In genomic region chr11:112255075-112255739, GRCh38 we compare ENCODE assay signal across 12 cellular contexts. TPM values are rescaled to one million over a fixed set of nuclear protein-coding genes. Genes with fewer than 3 reads are reported as not detected.
A peak's percentile ranks its signal among the peaks of the same experiment; 100 is the strongest.
DNase-seq lines count a peak whose midpoint lies in the region; ATAC-seq and TF ChIP-seq lines count a peak whose summit lies in the region.
"Had no signal": no experiment of that assay in that cellular context is flagged by ENCODE, and none has a peak within 500 bp of the region (broad histone marks: within the 10 kb centered on the region; RNA-seq: fewer than 3 reads in every experiment).

No MANE protein-coding gene starts in this region.

- H3K4me3 ChIP-seq in left ventricle myocardium inferior: no peak overlapping the region
- no peak overlapping the region for H3K4me3 ChIP-seq in fibroblast of the aortic adventitia (ENCODE audit: low read depth, low read length)

- no peak overlapping the region for H3K27ac Mint-ChIP-seq in CD14-positive monocyte
- H3K27ac Mint-ChIP-seq: activated CD4-positive, alpha-beta T cell treated with anti-CD3 and anti-CD28 coated beads, Interleukin-2, amount 10 ng/mL, durations not matched to agents 7 days and 5 days had no signal

- no peak overlapping the region for H3K4me3 Mint-ChIP-seq in CD14-positive monocyte
- H3K4me3 Mint-ChIP-seq: activated CD4-positive, alpha-beta T cell treated with anti-CD3 and anti-CD28 coated beads, Interleukin-2, amount 10 ng/mL, durations not matched to agents 7 days and 5 days had no signal

- no peaks in the 10 kb centered on the region for H3K4me1 Mint-ChIP-seq in CD14-positive monocyte
- H3K4me1 Mint-ChIP-seq: activated CD4-positive, alpha-beta T cell treated with anti-CD3 and anti-CD28 coated beads, Interleukin-2, amount 10 ng/mL, durations not matched to agents 7 days and 5 days had no signal

- H3K4me1 ChIP-seq in left ventricle myocardium inferior: no peaks in the 10 kb centered on the region

- no peaks in the 10 kb centered on the region for H3K9me3 ChIP-seq in left ventricle myocardium inferior (replicated peaks)

- intact Hi-C loops in Right ventricle myocardium superior (cut with DNase I): no loop called here
- intact Hi-C loops in left ventricle myocardium inferior (cut with micrococcal nuclease): no loop called here
- intact Hi-C loops in CD14-positive monocyte (cut with micrococcal nuclease): no loop called here

- no peaks in the 10 kb centered on the region for H3K27me3 ChIP-seq in left ventricle myocardium inferior (ENCODE audit: low read depth)

- no peaks in the 10 kb centered on the region for H3K36me3 Mint-ChIP-seq in CD14-positive monocyte

- no peaks in the 10 kb centered on the region for H3K9me3 Mint-ChIP-seq in CD14-positive monocyte
- H3K9me3 Mint-ChIP-seq: activated CD4-positive, alpha-beta T cell treated with anti-CD3 and anti-CD28 coated beads, Interleukin-2, amount 10 ng/mL, durations not matched to agents 7 days and 5 days had no signal

- H3K36me3 ChIP-seq in left ventricle myocardium inferior: no peaks in the 10 kb centered on the region

- TF ChIP-seq CTCF in left ventricle myocardium inferior (IDR thresholded peaks at IDR 0.05; ENCODE audit: borderline replicate concordance) (no peak), fibroblast of the aortic adventitia (IDR thresholded peaks at IDR 0.05; ENCODE audit: insufficient read depth, low read length) (no peak), CD14-positive monocyte (IDR thresholded peaks at IDR 0.05) (no peak)

- H3K27ac ChIP-seq in left ventricle myocardium inferior (replicated peaks): no peak overlapping the region

- in situ Hi-C loops in SK-MEL-5 (cut with HindIII; ENCODE audit: low pct_unique_long_range_greater_than_20kb, low sequenced_read_pairs): no loop called here

- ATAC-seq in Right ventricle myocardium superior (ENCODE audit: poor library complexity) (peak; percentile 34), HG02571 (IDR thresholded peaks at IDR 0.05; ENCODE audit: unreplicated experiment) (no peak), GM18873 (IDR thresholded peaks at IDR 0.05; ENCODE audit: low FRiP score, unreplicated experiment) (no peak)

- DNase-seq in Right ventricle myocardium superior (no peak), left ventricle myocardium inferior (no peak), SK-MEL-5 (ENCODE audit: low read depth, low spot score) (peak; percentile 36), fibroblast of the aortic adventitia (ENCODE audit: low read depth) (peak; percentile 73), stromal cell of bone marrow (ENCODE audit: low read depth) (peak; percentile 86), CD14-positive monocyte (ENCODE audit: low spot score) (no peak)
- DNase-seq: activated CD4-positive, alpha-beta T cell treated with anti-CD3 and anti-CD28 coated beads, Interleukin-2, amount 10 ng/mL, durations not matched to agents 7 days and 5 days; cortex of kidney; mesendoderm; NCI-H524 treated with DMSO at 0.1 percent for 48 hours had no signal

- H3K27me3 Mint-ChIP-seq in CD14-positive monocyte (ENCODE audit: low read depth in 3 of 3): no peaks in the 10 kb centered on the region
- H3K27me3 Mint-ChIP-seq: activated CD4-positive, alpha-beta T cell treated with anti-CD3 and anti-CD28 coated beads, Interleukin-2, amount 10 ng/mL, durations not matched to agents 7 days and 5 days had no signal

RNA-seq across cellular contexts. Expression of gene PLET1, which starts 5.5 kb away (rescaled TPM):
- total RNA-seq in Right ventricle myocardium superior: not detected
- total RNA-seq in left ventricle myocardium inferior: not detected
- total RNA-seq in SK-MEL-5 (2014; rRNA removed; shearing (Covaris generic)): not detected in 2 replicates
- polyA plus RNA-seq in SK-MEL-5 (2015; cell fraction: cytosol; rRNA removed): not detected in 2 replicates
- polyA plus RNA-seq in SK-MEL-5 (2015; cell fraction: nucleus; rRNA removed): not detected in 2 replicates
- total RNA-seq in fibroblast of the aortic adventitia (ENCODE audit: low replicate concordance): not detected in 2 replicates
- not detected for polyA plus RNA-seq in CD14-positive monocyte
- total RNA-seq: activated CD4-positive, alpha-beta T cell treated with anti-CD3 and anti-CD28 coated beads, Interleukin-2, amount 10 ng/mL, durations not matched to agents 7 days and 5 days had no signal

RNA-seq across cellular contexts. Expression of gene PTS, which starts 29.0 kb away (rescaled TPM):
- 28.7 TPM for total RNA-seq in Right ventricle myocardium superior
- total RNA-seq in left ventricle myocardium inferior: 27.0 TPM
- total RNA-seq in SK-MEL-5 (2014; rRNA removed; shearing (Covaris generic)): 46.1 and 59.4 TPM in 2 replicates
- polyA plus RNA-seq in SK-MEL-5 (2015; cell fraction: cytosol; rRNA removed): 20.6 and 29.4 TPM in 2 replicates
- polyA plus RNA-seq in SK-MEL-5 (2015; cell fraction: nucleus; rRNA removed): 26.5 and 58.1 TPM in 2 replicates
- 19.7 and 52.2 TPM in 2 replicates for total RNA-seq in fibroblast of the aortic adventitia (ENCODE audit: low replicate concordance)
- polyA plus RNA-seq in CD14-positive monocyte: 10 to 100 TPM; 11.8 to 14.0 TPM

Comparison
In these comparisons a context has a peak if more than half of its experiments do, and no peak if none do; other contexts are left out.
1. DNase-seq: peak in SK-MEL-5 (single experiment), fibroblast of the aortic adventitia (single experiment) and stromal cell of bone marrow (single experiment); none in Right ventricle myocardium superior (single experiment), left ventricle myocardium inferior (single experiment) and CD14-positive monocyte (single experiment).